In genomic region chr10:79457256-79457785, GRCh38 we compare ENCODE assay signal across 21 cellular contexts. TPM values are rescaled to one million over a fixed set of nuclear protein-coding genes. Genes with fewer than 3 reads are reported as not detected.
"Had no signal": no experiment of that assay in that cellular context is flagged by ENCODE, and none has a peak within 500 bp of the region (broad histone marks: within the 10 kb centered on the region; RNA-seq: fewer than 3 reads in every experiment).

No MANE protein-coding gene starts in this region.

- ATAC-seq: esophagus mucosa, heart right ventricle, left cardiac atrium, lower lobe of right lung, right cardiac atrium had no signal

- H3K9me3 ChIP-seq: heart right ventricle, left ventricle myocardium inferior, lower lobe of right lung, stomach, thoracic aorta, transverse colon had no signal

- H3K4me1 ChIP-seq: left ventricle myocardium inferior had no signal

- DNase-seq: cortex of kidney; dorsolateral prefrontal cortex; effector CD8-positive, alpha-beta T cell; heart right ventricle; hypothalamus; left cardiac atrium; left ventricle myocardium inferior; lower lobe of right lung; naive B cell; posterior cingulate gyrus; small intestine; stimulated activated CD4-positive, alpha-beta T cell treated with anti-CD3 and anti-CD28 coated beads, Interleukin-12 subunit alpha, Interleukin-12 subunit beta, amount 100 ng/mL, for 4 hours; stimulated activated naive CD4-positive, alpha-beta T cell; stomach; substantia nigra; transverse colon had no signal

- H3K27me3 ChIP-seq: dorsolateral prefrontal cortex, heart right ventricle, stomach, transverse colon had no signal

- H3K4me3 ChIP-seq: dorsolateral prefrontal cortex, heart right ventricle, left ventricle myocardium inferior, lower lobe of right lung, stomach, thoracic aorta, transverse colon had no signal

- H3K36me3 ChIP-seq: heart right ventricle, left ventricle myocardium inferior, lower lobe of right lung, stomach, thoracic aorta, transverse colon had no signal

- H3K27ac ChIP-seq: dorsolateral prefrontal cortex, heart right ventricle, left ventricle myocardium inferior, lower lobe of right lung, stomach, thoracic aorta, transverse colon had no signal

RNA-seq across cellular contexts. Expression of gene ZCCHC24, which starts 11.9 kb away (rescaled TPM):
- polyA plus RNA-seq: neural cell had no signal

RNA-seq across cellular contexts. Expression of gene EIF5AL1, which starts 55.0 kb away (rescaled TPM):
- total RNA-seq: lower lobe of right lung, osteocyte had no signal
